In genomic region chr11:46119053-46119351, GRCh38 we compare ENCODE assay signal across 8 cellular contexts. TPM values are rescaled to one million over a fixed set of nuclear protein-coding genes. Genes with fewer than 3 reads are reported as not detected.
DNase-seq lines count a peak whose midpoint lies in the region; ATAC-seq and TF ChIP-seq lines count a peak whose summit lies in the region.

No MANE protein-coding gene starts in this region.

- H3K9me2 ChIP-seq in SK-N-SH: no peaks in the 10 kb centered on the region

- peak overlapping the region; percentile 76; the same call in 1 of the 2 replicates for H3K9ac ChIP-seq in SK-N-SH
- peak overlapping the region; percentile 88; the same call in 1 of the 2 replicates for H3K9ac ChIP-seq in iPS-20b (ENCODE audit: low read depth, low read length)
- peak overlapping the region; percentile 79 to 88 for H3K9ac ChIP-seq in stomach smooth muscle (ENCODE audit: low read length in 2 of 2)

- H3K27ac Mint-ChIP-seq in activated T-helper 2 cell treated with anti-CD3 and anti-CD28 coated beads, Interferon-gamma antibody, Interleukin-2, Interleukin-4, amounts not matched to agents 10 μg/mL and 5 μg/mL and 100 μg/mL, durations not matched to agents 14 hours and 24 hours and 36 hours: peak overlapping the region; percentile 98

- no peak for TF ChIP-seq EP300 in SK-N-SH (IDR thresholded peaks at IDR 0.05; ENCODE audit: borderline replicate concordance in 1 of 2, low read depth in 1 of 2, low read length in 1 of 2)

- POLR2A ChIA-PET in SK-N-SH (lab: Yijun Ruan, JAX): interaction anchor here (0.9 kb wide), 1 partner anchor 211 kb away, joined by 4 read pairs; no protein-coding TSS in a partner anchor

- peak overlapping the region; percentile 97 for H3K4me3 Mint-ChIP-seq in activated T-helper 2 cell treated with anti-CD3 and anti-CD28 coated beads, Interferon-gamma antibody, Interleukin-2, Interleukin-4, amounts not matched to agents 10 μg/mL and 5 μg/mL and 100 μg/mL, durations not matched to agents 14 hours and 24 hours and 36 hours (ENCODE audit: low read depth)

- 3% methylated on average over 3 of the region's 3 CpGs for WGBS in SK-N-SH (ENCODE audit: low lambda C conversion rate)

- H3K4me3 ChIP-seq in SK-N-SH (ENCODE audit: low read depth in 2 of 2, low read length in 1 of 2): peak overlapping the region; percentile 70 to 74
- H3K4me3 ChIP-seq in iPS-20b (ENCODE audit: low read length): peak overlapping the region; percentile 93
- peak overlapping the region; percentile 86 to 91 for H3K4me3 ChIP-seq in stomach smooth muscle (ENCODE audit: low read length in 2 of 2)

- peak overlapping the region; percentile 70 to 98 for H3K27ac ChIP-seq in SK-N-SH (ENCODE audit: low read depth in 2 of 2, low read length in 1 of 2)
- peak overlapping the region; percentile 7 for H3K27ac ChIP-seq in iPS-20b (ENCODE audit: low read length)
- peak overlapping the region; percentile 76 for H3K27ac ChIP-seq in stomach smooth muscle (ENCODE audit: low read length)

- no peaks in the 10 kb centered on the region for H3K27me3 Mint-ChIP-seq in activated T-helper 2 cell treated with anti-CD3 and anti-CD28 coated beads, Interferon-gamma antibody, Interleukin-2, Interleukin-4, amounts not matched to agents 10 μg/mL and 5 μg/mL and 100 μg/mL, durations not matched to agents 14 hours and 24 hours and 36 hours (ENCODE audit: low read depth)

- H3K4me1 ChIP-seq in SK-N-SH (ENCODE audit: control insufficient read depth in 1 of 2, insufficient read depth in 2 of 2, low read depth in 1 of 2, low read length in 1 of 2) (peaks cover 20 to 45% of the 10 kb centered on the region in 2 experiments; a peak in 3 of 4 replicates), iPS-20b (ENCODE audit: insufficient read depth, low read length) (peaks cover 15% of the 10 kb centered on the region; the same call in 1 of the 2 replicates), stomach smooth muscle (ENCODE audit: control insufficient read depth, insufficient read depth, low read length) (peaks cover 3% of the 10 kb centered on the region)

- no peak for TF ChIP-seq RAD21 in SK-N-SH (IDR thresholded peaks at IDR 0.05; ENCODE audit: low read length)

- H3K27me3 ChIP-seq in SK-N-SH (ENCODE audit: insufficient read depth) (no peaks in the 10 kb centered on the region), iPS-20b (ENCODE audit: insufficient read depth, low read length) (no peaks in the 10 kb centered on the region), stomach smooth muscle (ENCODE audit: control insufficient read depth in 1 of 2, insufficient read depth in 2 of 2, low read length in 2 of 2) (no peaks in the 10 kb centered on the region)

- CTCF ChIA-PET in SK-N-SH (lab: Yijun Ruan, JAX): interaction anchor here (1.6 to 2.3 kb wide), 2 partner anchors 14 to 154 kb away, joined by 6 to 7 read pairs; no protein-coding TSS in a partner anchor

- peaks cover 25% of the 10 kb centered on the region for H3F3A ChIP-seq in SK-N-SH (replicated peaks; ENCODE audit: insufficient read depth)

- ATAC-seq in SK-N-SH treated with all-trans-retinoic acid at 6 μM for 48 hours (no peak; the same call in 2 of the 3 replicates), HG03280 (IDR thresholded peaks at IDR 0.05; ENCODE audit: unreplicated experiment) (no peak)

- DNase-seq in SK-N-SH: no peak
- DNase-seq in activated T-helper 2 cell treated with anti-CD3 and anti-CD28 coated beads, Interferon-gamma antibody, Interleukin-2, Interleukin-4, amounts not matched to agents 10 μg/mL and 5 μg/mL and 100 μg/mL, durations not matched to agents 14 hours and 24 hours and 36 hours (ENCODE audit: low spot score): no peak
- DNase-seq in NCI-H748 (lab: John Stamatoyannopoulos, UW; ENCODE audit: unreplicated experiment): no peak
- no peak for DNase-seq in NOMO-1 treated with DMSO at 0.1 percent for 48 hours (lab: John Stamatoyannopoulos, UW; ENCODE audit: unreplicated experiment)

- intact Hi-C loops in activated T-helper 2 cell treated with anti-CD3 and anti-CD28 coated beads, Interferon-gamma antibody, Interleukin-2, Interleukin-4, amounts not matched to agents 10 μg/mL and 5 μg/mL and 100 μg/mL, durations not matched to agents 14 hours and 24 hours and 36 hours (cut with micrococcal nuclease): loop anchor here (5.0 to 10.0 kb wide), 3 partner anchors 42 to 274 kb away; partner anchors contain the start of gene CRY2

- H3K9me3 Mint-ChIP-seq in activated T-helper 2 cell treated with anti-CD3 and anti-CD28 coated beads, Interferon-gamma antibody, Interleukin-2, Interleukin-4, amounts not matched to agents 10 μg/mL and 5 μg/mL and 100 μg/mL, durations not matched to agents 14 hours and 24 hours and 36 hours: no peaks in the 10 kb centered on the region

- peaks cover 56% of the 10 kb centered on the region for H3K79me2 ChIP-seq in SK-N-SH (ENCODE audit: insufficient read depth)

- peak overlapping the region; percentile 77 for H2AFZ ChIP-seq in SK-N-SH (ENCODE audit: low read depth)

- H3K36me3 Mint-ChIP-seq in activated T-helper 2 cell treated with anti-CD3 and anti-CD28 coated beads, Interferon-gamma antibody, Interleukin-2, Interleukin-4, amounts not matched to agents 10 μg/mL and 5 μg/mL and 100 μg/mL, durations not matched to agents 14 hours and 24 hours and 36 hours (ENCODE audit: low read depth): peaks cover 4% of the 10 kb centered on the region

- peaks cover 47% of the 10 kb centered on the region for H4K20me1 ChIP-seq in SK-N-SH (ENCODE audit: insufficient read depth)

- H3K9me3 ChIP-seq in SK-N-SH (no peaks in the 10 kb centered on the region), iPS-20b (ENCODE audit: insufficient read depth, low read depth, low read length) (no peaks in the 10 kb centered on the region), stomach smooth muscle (ENCODE audit: control insufficient read depth in 2 of 2, low read length in 2 of 2) (no peaks in the 10 kb centered on the region)

- H3K4me1 Mint-ChIP-seq in activated T-helper 2 cell treated with anti-CD3 and anti-CD28 coated beads, Interferon-gamma antibody, Interleukin-2, Interleukin-4, amounts not matched to agents 10 μg/mL and 5 μg/mL and 100 μg/mL, durations not matched to agents 14 hours and 24 hours and 36 hours (ENCODE audit: low read depth): peaks cover 52% of the 10 kb centered on the region

- peak overlapping the region; percentile 87 for H3K4me2 ChIP-seq in SK-N-SH

- no peak for TF ChIP-seq CTCF in SK-N-SH (IDR thresholded peaks at IDR 0.05)

- H3K36me3 ChIP-seq in SK-N-SH (replicated peaks in 1 of 2; ENCODE audit: control insufficient read depth in 1 of 2, insufficient read depth in 2 of 2, low read length in 1 of 2): no peaks in the 10 kb centered on the region
- no peaks in the 10 kb centered on the region for H3K36me3 ChIP-seq in iPS-20b (ENCODE audit: insufficient read depth, low read depth, low read length)
- H3K36me3 ChIP-seq in stomach smooth muscle (ENCODE audit: control insufficient read depth in 2 of 2, insufficient read depth in 2 of 2, low read length in 2 of 2): no peaks in the 10 kb centered on the region

TF ChIP-seq in SK-N-SH, 30 proteins besides CTCF, POLR2A, EP300 and RAD21:
- TF ChIP-seq TCF12 (IDR thresholded peaks at IDR 0.05) (no peak), EZH2phosphoT487 (IDR thresholded peaks at IDR 0.05; ENCODE audit: borderline replicate concordance, low read depth) (no peak), GATA2 (CRISPR knock-in tag; IDR thresholded peaks at IDR 0.05) (no peak), MXI1 (IDR thresholded peaks at IDR 0.05; ENCODE audit: low read depth, low read length) (no peak), IRF3 (IDR thresholded peaks at IDR 0.05; ENCODE audit: low read depth, low read length) (no peak)

TF ChIP-seq in SK-N-SH treated with all-trans-retinoic acid at 6 μM for 48 hours, 23 proteins besides CTCF, POLR2A, EP300 and RAD21 (continues in another document):
- TF ChIP-seq TSHZ2 (CRISPR knock-in tag; IDR thresholded peaks at IDR 0.05): no peak
- no peak for TF ChIP-seq CREB5 (CRISPR knock-in tag; IDR thresholded peaks at IDR 0.05; ENCODE audit: low read depth)
- no peak for TF ChIP-seq TCF4 (CRISPR knock-in tag; IDR thresholded peaks at IDR 0.05; ENCODE audit: borderline replicate concordance)
- TF ChIP-seq ZNF70 (CRISPR knock-in tag; IDR thresholded peaks at IDR 0.05): no peak
- no peak for TF ChIP-seq GLIS3 (CRISPR knock-in tag; IDR thresholded peaks at IDR 0.05)

RNA-seq across cellular contexts. Expression of gene PHF21A, which starts 2.3 kb away (rescaled TPM):
- polyA plus RNA-seq in SK-N-SH (2012; rRNA removed): 18.8 and 20.9 TPM in 2 replicates
- 14.3 and 16.7 TPM in 2 replicates for polyA plus RNA-seq in SK-N-SH (2012; cell fraction: cytosol; rRNA removed)
- polyA plus RNA-seq in SK-N-SH (2012; cell fraction: nucleus; rRNA removed): 59.1 and 60.8 TPM in 2 replicates
- total RNA-seq in activated T-helper 2 cell treated with anti-CD3 and anti-CD28 coated beads, Interferon-gamma antibody, Interleukin-2, Interleukin-4, amounts not matched to agents 10 μg/mL and 5 μg/mL and 100 μg/mL, durations not matched to agents 14 hours and 24 hours and 36 hours: 35.7 and 38.3 TPM in 2 replicates

Comparison
In these comparisons a context has a peak if more than half of its experiments do, and no peak if none do; other contexts are left out.
1. H3K27ac ChIP-seq: peak in every context shown above with its lines; median percentile 84 in SK-N-SH; 76 in stomach smooth muscle; 7 in iPS-20b.